7 cellular contexts compared by ENCODE assay signal in genomic region chr22:50186789-50187523, GRCh38. TPM values are rescaled to one million over a fixed set of nuclear protein-coding genes. Genes with fewer than 3 reads are reported as not detected.
DNase-seq lines count a peak whose midpoint lies in the region; ATAC-seq and TF ChIP-seq lines count a peak whose summit lies in the region.

No MANE protein-coding gene starts in this region.

- CTCF ChIA-PET in HCT116 (lab: Charles Lee): interaction anchor here (0.9 kb wide), 1 partner anchor 38 kb away, joined by 3 read pairs; no protein-coding TSS in a partner anchor

- H3K27me3 ChIP-seq in HCT116 (ENCODE audit: insufficient read depth, low read length) (no peaks in the 10 kb centered on the region), gastroesophageal sphincter (no peaks in the 10 kb centered on the region), rectal smooth muscle tissue (ENCODE audit: control insufficient read depth, insufficient read depth, low read length) (no peaks in the 10 kb centered on the region)

- H2AFZ ChIP-seq in HCT116 (ENCODE audit: low read depth, low read length, poor library complexity, severe bottlenecking): no peak overlapping the region

- TF ChIP-seq RAD21 in HCT116 (IDR thresholded peaks at IDR 0.05; ENCODE audit: low read depth): no peak

- H3K27ac ChIP-seq in HCT116 (ENCODE audit: low read depth, low read length) (peak overlapping the region; percentile 81), VCaP (peak overlapping the region; percentile 73; the same call in 1 of the 2 replicates), gastroesophageal sphincter (peak overlapping the region in 3 of 4 donors; percentile 34 to 84 (median 65)), rectal smooth muscle tissue (ENCODE audit: low read depth, low read length) (no peak overlapping the region)

- H3K9me3 ChIP-seq in HCT116 (ENCODE audit: control insufficient read depth in 1 of 2, insufficient read depth in 1 of 2, low read depth in 1 of 2, low read length in 2 of 2): no peaks in the 10 kb centered on the region
- no peaks in the 10 kb centered on the region for H3K9me3 ChIP-seq in gastroesophageal sphincter

- POLR2A ChIA-PET in HCT116 (lab: Charles Lee): no interaction called here

- H3K36me3 ChIP-seq in HCT116 (ENCODE audit: control insufficient read depth in 1 of 2, insufficient read depth in 2 of 2, low read length in 2 of 2) (no peaks in the 10 kb centered on the region), gastroesophageal sphincter (no peaks in the 10 kb centered on the region), rectal smooth muscle tissue (ENCODE audit: control insufficient read depth, insufficient read depth, low read length) (no peaks in the 10 kb centered on the region)

- peaks cover 58% of the 10 kb centered on the region for H3K79me2 ChIP-seq in HCT116 (ENCODE audit: insufficient read depth, low read length)

- H3K9ac ChIP-seq in HCT116 (ENCODE audit: low read length) (peak overlapping the region; percentile 90), rectal smooth muscle tissue (ENCODE audit: low read length) (peak overlapping the region; percentile 8)

- peak overlapping the region; percentile 93 for H3K4me2 ChIP-seq in HCT116 (ENCODE audit: low read length)

- no peak for ATAC-seq in HCT116
- ATAC-seq in gastroesophageal sphincter: no peak
- no peak for ATAC-seq in GM21737 (IDR thresholded peaks at IDR 0.05; ENCODE audit: unreplicated experiment)

- H3K4me3 ChIP-seq in HCT116 (replicated peaks in 1 of 2; ENCODE audit: low read depth in 1 of 2, low read length in 2 of 2) (peak overlapping the region; percentile 74 to 85), gastroesophageal sphincter (peak overlapping the region; percentile 69 to 82), rectal smooth muscle tissue (ENCODE audit: low read length) (peak overlapping the region; percentile 67)

- H3K4me1 ChIP-seq in HCT116 (ENCODE audit: control insufficient read depth in 1 of 2, insufficient read depth in 2 of 2, low read length in 2 of 2) (peaks cover 35 to 60% of the 10 kb centered on the region in 2 experiments), gastroesophageal sphincter (peaks cover 0 to 78% (median 37%) of the 10 kb centered on the region in 3 donors), rectal smooth muscle tissue (ENCODE audit: control insufficient read depth, insufficient read depth, low read length) (peaks cover 14% of the 10 kb centered on the region)

- WGBS in gastroesophageal sphincter (ENCODE audit: low coverage in 1 of 2), 2 donors: 40% methylated on average over 2 of the region's 23 CpGs; no CpG with 5 or more reads in 1 of the 2 donors

- no peaks in the 10 kb centered on the region for H3K9me2 ChIP-seq in HCT116 (ENCODE audit: insufficient read depth)

- TF ChIP-seq CTCF in HCT116 (IDR thresholded peaks at IDR 0.05 in 2 of 3, conservative IDR thresholded peaks at IDR 0.05 in 1 of 3; ENCODE audit: borderline replicate concordance in 1 of 3, insufficient read depth in 1 of 3, low read depth in 2 of 3, low read length in 2 of 3) (no peak), VCaP (conservative IDR thresholded peaks at IDR 0.05) (no peak), gastroesophageal sphincter (IDR thresholded peaks at IDR 0.05) (no peak)

- H4K20me1 ChIP-seq in HCT116 (ENCODE audit: insufficient read depth): peaks cover 6% of the 10 kb centered on the region; the same call in 1 of the 2 replicates

- BruUV-seq in HCT116 (replicated peaks; lab: Mats Ljungman, UMichigan): no TSS peak

- no peak for TF ChIP-seq EP300 in gastroesophageal sphincter (IDR thresholded peaks at IDR 0.05)

- RAD21 ChIA-PET in HCT116 (lab: Charles Lee; ENCODE audit: low non-redundant PET in 1 of 2, low total read pairs in 2 of 2, uncharacterized antibody in 2 of 2, unreplicated experiment in 2 of 2): no interaction called here

- no peak for TF ChIP-seq POLR2A in HCT116 (IDR thresholded peaks at IDR 0.05; ENCODE audit: borderline replicate concordance, extremely low read depth, insufficient read depth, insufficient read length)
- TF ChIP-seq POLR2A in gastroesophageal sphincter (IDR thresholded peaks at IDR 0.05): no peak

- no peak for DNase-seq in HCT116 (ENCODE audit: low read depth, low spot score)
- DNase-seq in stimulated activated CD8-positive, alpha-beta memory T cell treated with anti-CD3 and anti-CD28 coated beads, Interleukin-4, amount 100 ng/mL, for 48 hours: no peak
- DNase-seq in OCI-M2 (lab: John Stamatoyannopoulos, UW; ENCODE audit: unreplicated experiment): no peak

- intact Hi-C loops in HCT116 (cut with micrococcal nuclease): no loop called here

TF ChIP-seq in HCT116, 20 proteins besides CTCF, POLR2A, EP300 and RAD21 (continues in another document):
- TF ChIP-seq ZBTB33 (IDR thresholded peaks at IDR 0.05; ENCODE audit: extremely low read depth, insufficient replicate concordance, low read length) (no peak), ELF1 (IDR thresholded peaks at IDR 0.05; ENCODE audit: borderline replicate concordance, low read depth) (no peak), FOSL1 (IDR thresholded peaks at IDR 0.05; ENCODE audit: low read depth) (no peak), CBX3 (IDR thresholded peaks at IDR 0.05; ENCODE audit: low read depth) (no peak), TCF7L2 (IDR thresholded peaks at IDR 0.05; ENCODE audit: borderline replicate concordance, extremely low read depth, insufficient read depth, insufficient read length) (no peak), ATF3 (IDR thresholded peaks at IDR 0.05) (no peak), JUND (IDR thresholded peaks at IDR 0.05) (no peak), YY1 (IDR thresholded peaks at IDR 0.05; ENCODE audit: extremely low read depth, insufficient replicate concordance, low read depth, low read length) (no peak), EZH2 (IDR thresholded peaks at IDR 0.05) (no peak), CEBPB (IDR thresholded peaks at IDR 0.05; ENCODE audit: low read depth) (no peak), POLR2AphosphoS5 (IDR thresholded peaks at IDR 0.05; ENCODE audit: low read depth, low read length) (no peak), SP1 (IDR thresholded peaks at IDR 0.05; ENCODE audit: low read depth) (no peak), SIN3A (IDR thresholded peaks at IDR 0.05; ENCODE audit: low read depth) (no peak), EZH2phosphoT487 (IDR thresholded peaks at IDR 0.05; ENCODE audit: borderline replicate concordance) (no peak), SRF (IDR thresholded peaks at IDR 0.05; ENCODE audit: low read depth) (no peak), EGR1 (IDR thresholded peaks at IDR 0.05; ENCODE audit: low read depth) (no peak), ZFX (IDR thresholded peaks at IDR 0.05) (no peak), MAX (IDR thresholded peaks at IDR 0.05) (no peak), ZNF274 (IDR thresholded peaks at IDR 0.05; ENCODE audit: low read depth, low read length) (no peak)

RNA-seq across cellular contexts. Expression of gene TRABD, which starts 1.2 kb away (rescaled TPM):
- total RNA-seq in HCT116 (2021; ENCODE audit: unreplicated experiment): 90.3 TPM
- 81.3 and 109 TPM in 2 replicates for polyA plus RNA-seq in HCT116 (2012)
- total RNA-seq in gastroesophageal sphincter: 10 to 100 TPM; 15.7 to 22.0 (median 19.0) TPM

RNA-seq across cellular contexts. Expression of gene SELENOO, which starts 13.9 kb away (rescaled TPM):
- total RNA-seq in HCT116 (2021; ENCODE audit: unreplicated experiment) (29.6 TPM), gastroesophageal sphincter (10 to 100 TPM; 19.9 to 42.6 (median 27.3) TPM)
- 27.2 and 30.6 TPM in 2 replicates for polyA plus RNA-seq in HCT116 (2012)

RNA-seq across cellular contexts. Expression of gene PANX2, which starts 16.4 kb away (rescaled TPM):
- total RNA-seq in HCT116 (2021; ENCODE audit: unreplicated experiment) (8.0 TPM), gastroesophageal sphincter (under 1 TPM in 2 of 4 donors, not detected in 2; 0.13 to 0.46 TPM)
- polyA plus RNA-seq in HCT116 (2012): 6.5 and 11.2 TPM in 2 replicates

RNA-seq across cellular contexts. Expression of gene TUBGCP6, which starts 57.9 kb away (rescaled TPM):
- total RNA-seq in HCT116 (2021; ENCODE audit: unreplicated experiment) (38.6 TPM), gastroesophageal sphincter (10 to 100 TPM; 26.1 to 48.3 (median 37.4) TPM)
- polyA plus RNA-seq in HCT116 (2012): 27.0 and 29.9 TPM in 2 replicates
